Comparison of ENCODE assay signal across 8 cellular contexts in the genomic region with DNA sequence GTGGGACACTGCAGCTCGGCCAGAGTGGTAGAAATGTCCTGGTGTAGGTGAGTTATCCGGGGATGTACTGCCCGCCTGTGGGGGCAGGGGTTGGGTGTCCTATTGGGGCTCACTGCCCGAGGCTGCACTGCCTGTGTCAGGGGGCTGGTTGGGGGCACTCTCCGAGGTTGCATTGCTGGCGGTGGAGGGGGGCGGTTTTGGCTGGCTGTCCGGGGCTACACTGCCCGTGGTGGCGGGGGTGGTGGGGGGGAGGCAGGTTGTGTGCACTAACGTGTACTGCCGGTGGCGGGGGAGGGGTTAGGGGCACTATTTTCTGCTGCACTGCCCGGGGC. TPM values are rescaled to one million over a fixed set of nuclear protein-coding genes. Genes with fewer than 3 reads are reported as not detected.
A peak's percentile ranks its signal among the peaks of the same experiment; 100 is the strongest.
DNase-seq lines count a peak whose midpoint lies in the region; ATAC-seq, FAIRE-seq and TF ChIP-seq lines count a peak whose summit lies in the region.
"Not testable (repeated sequence)": the region's sequence is repeated elsewhere in the genome, so short reads cannot be mapped to it uniquely, and the experiment has no call there.
"Had no signal": no experiment of that assay in that cellular context is flagged by ENCODE, and none has a peak within 500 bp of the region (broad histone marks: within the 10 kb centered on the region; RNA-seq: fewer than 3 reads in every experiment).

No MANE protein-coding gene starts in this region.

- not testable (repeated sequence) for TF ChIP-seq EP300 in K562 (IDR thresholded peaks at IDR 0.05; ENCODE audit: low read length); HepG2 (IDR thresholded peaks at IDR 0.05; ENCODE audit: low read depth in 2 of 2, low read length in 2 of 2); HepG2 (CRISPR knock-in tag; IDR thresholded peaks at IDR 0.05; ENCODE audit: borderline replicate concordance)

- H3K27ac ChIP-seq in HUES6 (ENCODE audit: low read depth, low read length); HepG2 (ENCODE audit: extremely low read length, insufficient read depth, low read length); neuronal stem cell (replicated peaks; ENCODE audit: low read length); testis: not testable (repeated sequence)
- H3K27ac ChIP-seq in K562 (ENCODE audit: extremely low read depth, low read depth, low read length): peak overlapping the region; percentile 96

- not testable (repeated sequence) for TF ChIP-seq POLR2A in K562 (conservative IDR thresholded peaks at IDR 0.05); HepG2 (IDR thresholded peaks at IDR 0.05; ENCODE audit: insufficient read depth in 1 of 2, low read depth in 2 of 2, low read length in 2 of 2); testis (IDR thresholded peaks at IDR 0.05)

- H2AFZ ChIP-seq in K562 (ENCODE audit: low read depth, low read length); HepG2 (ENCODE audit: low read length): not testable (repeated sequence)
- H2AFZ ChIP-seq in neuronal stem cell (ENCODE audit: low read length): peak overlapping the region; percentile 71

- H3K79me2 ChIP-seq in K562 (ENCODE audit: control insufficient read depth, insufficient read depth, low read length): peaks cover 38% of the 10 kb centered on the region
- not testable (repeated sequence) for H3K79me2 ChIP-seq in HepG2 (ENCODE audit: insufficient read depth, low read length)

- H3K9ac ChIP-seq in HUES6 (ENCODE audit: low read length) (peak overlapping the region; percentile 35), K562 (ENCODE audit: insufficient read depth in 1 of 2, low read depth in 2 of 2, low read length in 2 of 2) (peak overlapping the region; percentile 94 to 98)
- not testable (repeated sequence) for H3K9ac ChIP-seq in HepG2 (ENCODE audit: insufficient read depth, low read depth, low read length); neuronal stem cell (ENCODE audit: low read depth, low read length, poor library complexity)

- peak overlapping the region; percentile 82 for H3K4me3 Mint-ChIP-seq in Caco-2 (ENCODE audit: unreplicated experiment)
- peak overlapping the region; percentile 85 for H3K4me3 Mint-ChIP-seq in nephron progenitor cell

- H2BK15ac ChIP-seq in neuronal stem cell (ENCODE audit: low read length): not testable (repeated sequence)

- H3K4ac ChIP-seq in neuronal stem cell (ENCODE audit: low read length): not testable (repeated sequence)

- H3K4me1 Mint-ChIP-seq in Caco-2 (ENCODE audit: low read depth, unreplicated experiment); nephron progenitor cell: not testable (repeated sequence)

- not testable (repeated sequence) for H3K18ac ChIP-seq in neuronal stem cell (ENCODE audit: low read length)

- H3K36me3 Mint-ChIP-seq in Caco-2 (ENCODE audit: insufficient read depth, unreplicated experiment); nephron progenitor cell (ENCODE audit: low read depth): not testable (repeated sequence)

- not testable (repeated sequence) for H4K91ac ChIP-seq in neuronal stem cell (ENCODE audit: low read depth, low read length, poor library complexity)

- H3K9me3 ChIP-seq in Caco-2; HUES6 (ENCODE audit: control insufficient read depth, insufficient read depth, low read depth, low read length); K562 (replicated peaks; ENCODE audit: control insufficient read depth, insufficient read depth, low read depth, low read length); HepG2 (ENCODE audit: low read length); neuronal stem cell (replicated peaks in 1 of 2; ENCODE audit: control insufficient read depth in 2 of 2, insufficient read depth in 1 of 2, low read depth in 1 of 2, low read length in 2 of 2); testis: not testable (repeated sequence)

- WGBS in K562 (ENCODE audit: insufficient coverage, low coverage, missing lambda C conversion rate): no CpG with 5 or more reads among the region's 14 CpGs
- 29% methylated on average over 13 of the region's 14 CpGs for WGBS in HepG2 (ENCODE audit: low lambda C conversion rate)
- WGBS in neuronal stem cell (ENCODE audit: extremely low coverage in 2 of 2, insufficient read length in 2 of 2, insufficient replicate concordance in 1 of 2), 2 donors: no CpG with 5 or more reads among the region's 14 CpGs
- WGBS in testis, 2 donors: 78% methylated on average over 10 of the region's 14 CpGs; no CpG with 5 or more reads in 1 of the 2 donors

- not testable (repeated sequence) for H4K20me1 ChIP-seq in K562 (replicated peaks; ENCODE audit: control insufficient read depth, insufficient read depth, low read length); HepG2 (ENCODE audit: insufficient read depth, low read length)

- DNase-seq in Caco-2; K562 (ENCODE audit: extremely low read depth in 1 of 4, low spot score in 3 of 4); HepG2 (ENCODE audit: low spot score); nephron progenitor cell; neuronal stem cell (ENCODE audit: low spot score); testis: not testable (repeated sequence)

- not testable (repeated sequence) for H3K4me1 ChIP-seq in Caco-2; HUES6 (ENCODE audit: control insufficient read depth, insufficient read depth, low read length); K562 (replicated peaks in 1 of 2; ENCODE audit: control insufficient read depth in 2 of 2, insufficient read depth in 2 of 2, low read length in 2 of 2); HepG2 (ENCODE audit: insufficient read depth, low read length); neuronal stem cell (ENCODE audit: control insufficient read depth in 2 of 2, insufficient read depth in 1 of 2, low read depth in 1 of 2, low read length in 2 of 2); testis

- peaks cover 14% of the 10 kb centered on the region for H3K27me3 Mint-ChIP-seq in Caco-2 (ENCODE audit: insufficient read depth, unreplicated experiment)
- H3K27me3 Mint-ChIP-seq in nephron progenitor cell (ENCODE audit: low read depth, poor library complexity): not testable (repeated sequence)

- not testable (repeated sequence) for BruUV-seq in Caco-2 (replicated peaks; lab: Mats Ljungman, UMichigan); K562 (replicated peaks; lab: Mats Ljungman, UMichigan); HepG2 (replicated peaks; lab: Mats Ljungman, UMichigan)

- POLR2A ChIA-PET in Caco-2 (lab: Charles Lee): interaction anchor here (0.7 kb wide), 1 partner anchor 1081 kb away, joined by 19 read pairs; a partner anchor contains a TSS
- POLR2A ChIA-PET in K562 (lab: Yijun Ruan, JAX): not testable (repeated sequence)
- POLR2A ChIA-PET in HepG2 (lab: Yijun Ruan, JAX): interaction anchor here (0.6 kb wide), 1 partner anchor 1081 kb away, joined by 11 read pairs; a partner anchor contains a TSS

- not testable (repeated sequence) for H2BK5ac ChIP-seq in neuronal stem cell (ENCODE audit: low read length)

- peak overlapping the region; percentile 41 for H3K4me3 ChIP-seq in Caco-2 (ENCODE audit: low read depth, low read length)
- H3K4me3 ChIP-seq in HUES6 (ENCODE audit: low read depth, low read length): peak overlapping the region; percentile 23; the same call in 1 of the 2 replicates
- H3K4me3 ChIP-seq in K562: peak overlapping the region; percentile 75
- H3K4me3 ChIP-seq in HepG2 (replicated peaks in 1 of 3; ENCODE audit: insufficient read depth in 1 of 3, low read depth in 2 of 3, low read length in 3 of 3): peak overlapping the region in 2 of 3 experiments; percentile 34 to 37; a peak in 3 of 6 replicates
- H3K4me3 ChIP-seq in neuronal stem cell (ENCODE audit: low read length in 2 of 2): peak overlapping the region in 1 of 2 donors; percentile 58
- peak overlapping the region; percentile 12 to 34 for H3K4me3 ChIP-seq in testis

- H3K4me2 ChIP-seq in K562 (ENCODE audit: insufficient read depth, low read length): peak overlapping the region; percentile 82
- H3K4me2 ChIP-seq in HepG2 (ENCODE audit: low read depth, low read length): peak overlapping the region; percentile 27; the same call in 1 of the 2 replicates
- not testable (repeated sequence) for H3K4me2 ChIP-seq in neuronal stem cell (ENCODE audit: insufficient read depth, low read length, poor library complexity, severe bottlenecking)

- not testable (repeated sequence) for TF ChIP-seq CTCF in Caco-2 (IDR thresholded peaks at IDR 0.05; ENCODE audit: insufficient read depth in 1 of 2, low read depth in 1 of 2, low read length in 1 of 2, severe bottlenecking in 1 of 2, unreplicated experiment in 1 of 2); K562 (IDR thresholded peaks at IDR 0.05 in 2 of 3, conservative IDR thresholded peaks at IDR 0.05 in 1 of 3; ENCODE audit: insufficient read depth in 2 of 3, low read depth in 1 of 3, low read length in 3 of 3); HepG2 (CRISPR knock-in tag; IDR thresholded peaks at IDR 0.05); nephron progenitor cell (IDR thresholded peaks at IDR 0.05); testis (IDR thresholded peaks at IDR 0.05)

- not testable (repeated sequence) for FAIRE-seq in K562 (lab: Jason Lieb, UNC); HepG2 (lab: Jason Lieb, UNC)

- in situ Hi-C loops in K562 (cut with MboI): loop anchor here (10.0 kb wide), 1 partner anchor 1075 kb away; no protein-coding TSS in a partner anchor
- in situ Hi-C loops in HepG2 (cut with HindIII; ENCODE audit: extremely low pct_ligation_motif_present, low pct_unique_long_range_greater_than_20kb): not testable (repeated sequence)

- H3K79me1 ChIP-seq in neuronal stem cell (ENCODE audit: low read depth, low read length): not testable (repeated sequence)

- H3K36me3 ChIP-seq in Caco-2 (ENCODE audit: control insufficient read depth, insufficient read depth, low read length); HUES6 (ENCODE audit: control insufficient read depth, insufficient read depth, low read length); K562 (ENCODE audit: control insufficient read depth, insufficient read depth, low read length); HepG2 (replicated peaks in 1 of 2; ENCODE audit: control insufficient read depth in 1 of 2, insufficient read depth in 2 of 2, low read length in 2 of 2); neuronal stem cell (replicated peaks in 1 of 2; ENCODE audit: control insufficient read depth in 2 of 2, insufficient read depth in 2 of 2, low read length in 2 of 2); testis (ENCODE audit: low read depth, missing control alignments): not testable (repeated sequence)

- intact Hi-C loops in Caco-2 (cut with micrococcal nuclease; ENCODE audit: unreplicated experiment); HepG2 (cut with micrococcal nuclease; ENCODE audit: unreplicated experiment); testis (cut with DNase I; ENCODE audit: low total_unique reads): not testable (repeated sequence)
- intact Hi-C loops in K562 (cut with micrococcal nuclease): loop anchor here (5.0 kb wide), 1 partner anchor 867 kb away; a partner anchor contains a TSS

- CTCF ChIA-PET in Caco-2 (lab: Charles Lee); K562 (lab: Yijun Ruan, JAX; ENCODE audit: low intra/inter-chr PET ratio); HepG2 (lab: Yijun Ruan, JAX; ENCODE audit: low intra/inter-chr PET ratio, low total read pairs): not testable (repeated sequence)

- not testable (repeated sequence) for H2AK5ac ChIP-seq in neuronal stem cell (ENCODE audit: low read depth, low read length)

- not testable (repeated sequence) for H4K8ac ChIP-seq in neuronal stem cell (ENCODE audit: low read depth, low read length)

- H3K9me3 Mint-ChIP-seq in Caco-2 (ENCODE audit: unreplicated experiment); nephron progenitor cell: not testable (repeated sequence)

- not testable (repeated sequence) for H3K27me3 ChIP-seq in Caco-2 (replicated peaks; ENCODE audit: control insufficient read depth, insufficient read depth, low read length); HUES6 (ENCODE audit: control insufficient read depth, insufficient read depth, low read length); K562 (ENCODE audit: control insufficient read depth in 2 of 2, insufficient read depth in 2 of 2, low read length in 2 of 2); HepG2 (ENCODE audit: control insufficient read depth in 1 of 2, insufficient read depth in 2 of 2, low read length in 2 of 2); neuronal stem cell (ENCODE audit: control insufficient read depth in 3 of 3, insufficient read depth in 3 of 3, low read depth in 1 of 3, low read length in 3 of 3); testis

- not testable (repeated sequence) for H2BK12ac ChIP-seq in neuronal stem cell (ENCODE audit: low read length)

- H3K14ac ChIP-seq in neuronal stem cell (ENCODE audit: low read length): not testable (repeated sequence)

- H2BK120ac ChIP-seq in neuronal stem cell (ENCODE audit: low read depth, low read length): not testable (repeated sequence)

- H3K23ac ChIP-seq in neuronal stem cell (ENCODE audit: low read depth, low read length, poor library complexity): not testable (repeated sequence)

- H3K9me1 ChIP-seq in K562 (ENCODE audit: control insufficient read depth, insufficient read depth, low read length): not testable (repeated sequence)

- ATAC-seq in K562: peak; percentile 28; the same call in 2 of the 3 replicates
- ATAC-seq in HepG2: not testable (repeated sequence)

- not testable (repeated sequence) for TF ChIP-seq RAD21 in K562 (CRISPR knock-in tag; conservative IDR thresholded peaks at IDR 0.05 in 1 of 2, IDR thresholded peaks at IDR 0.05 in 1 of 2); HepG2 (CRISPR knock-in tag; IDR thresholded peaks at IDR 0.05)

- H3K27ac Mint-ChIP-seq in Caco-2 (ENCODE audit: unreplicated experiment): peak overlapping the region; percentile 88
- H3K27ac Mint-ChIP-seq in nephron progenitor cell: not testable (repeated sequence)

RNA-seq across cellular contexts. Expression of a gene that starts 0.4 kb away (rescaled TPM):
- total RNA-seq in Caco-2 (2022): 7.6 and 8.0 TPM in 2 replicates
- 291 and 681 TPM in 2 replicates for total RNA-seq in K562 (2011; cell fraction: chromatin; rRNA removed; ENCODE audit: low replicate concordance)
- 162 and 205 TPM in 2 replicates for total RNA-seq in K562 (2011; cell fraction: nucleolus; rRNA removed)
- 159 and 212 TPM in 2 replicates for total RNA-seq in K562 (2011; cell fraction: nucleoplasm; rRNA removed)
- total RNA-seq in K562 (2014; rRNA removed): 21.6 and 24.1 TPM in 2 replicates
- 30.7 and 31.8 TPM in 2 replicates for total RNA-seq in K562 (2014; rRNA removed; fragmentation: Illumina TruSeq; extraction: Trizol)
- 29.6 and 29.7 TPM in 2 replicates for total RNA-seq in K562 (2015; rRNA removed; fragmentation: Illumina TruSeq; extraction: Trizol)
- 20.9 and 23.4 TPM in 2 replicates for total RNA-seq in K562 (2021)
- 3.7 and 6.8 TPM in 2 replicates for polyA plus RNA-seq in K562 (2011; rRNA removed)
- polyA plus RNA-seq in K562 (2011; cell fraction: cytosol; rRNA removed): 0.97 and 1.3 TPM in 2 replicates
- polyA plus RNA-seq in K562 (2011; cell fraction: nucleus; rRNA removed): 25.6 and 77.8 TPM in 2 replicates
- polyA plus RNA-seq in K562 (2012): 6.3 and 13.8 TPM in 2 replicates
- 11.7 and 12.2 TPM in 2 replicates for polyA plus RNA-seq in K562 (2014; fragmentation: Illumina TruSeq; extraction: Trizol)
- polyA plus RNA-seq in K562 (2014; fragmentation: Nextera tagmentation; extraction: Ambion mirVana): 1 to 10 TPM in 1 of 2 experiments, under 1 TPM in 1; 0.22 to 1.7 TPM
- 12.1 and 16.9 TPM in 2 replicates for polyA plus RNA-seq in K562 (2014; rRNA removed)
- polyA minus RNA-seq in K562 (2011; rRNA and poly(A)+ RNA removed): 40.8 and 66.9 TPM in 2 replicates
- 9.1 and 13.0 TPM in 2 replicates for polyA minus RNA-seq in K562 (2011; cell fraction: cytosol; rRNA and poly(A)+ RNA removed)
- polyA minus RNA-seq in K562 (2011; cell fraction: nucleus; rRNA and poly(A)+ RNA removed): 108 and 155 TPM in 2 replicates
- total RNA-seq in HepG2 (2016; rRNA removed; fragmentation: Illumina TruSeq; extraction: Trizol): 0.48 and 1.9 TPM in 2 replicates
- 1.1 and 1.8 TPM in 2 replicates for total RNA-seq in HepG2 (2016; cell fraction: cytosol; rRNA removed; fragmentation: Illumina TruSeq; extraction: Trizol; ENCODE audit: low read depth)
- 0.79 and 1.6 TPM in 2 replicates for total RNA-seq in HepG2 (2016; cell fraction: insoluble cytoplasmic fraction; rRNA removed; fragmentation: Illumina TruSeq; extraction: Trizol)
- total RNA-seq in HepG2 (2016; cell fraction: membrane; rRNA removed; fragmentation: Illumina TruSeq; extraction: Trizol): 1.00 and 1.3 TPM in 2 replicates
- 4.4 and 6.0 TPM in 2 replicates for total RNA-seq in HepG2 (2016; cell fraction: nucleus; rRNA removed; fragmentation: Illumina TruSeq; extraction: Trizol)
- polyA plus RNA-seq in HepG2 (2011; rRNA removed): 0.38 and 0.42 TPM in 2 replicates
- polyA plus RNA-seq in HepG2 (2011; cell fraction: cytosol; rRNA removed): 0.04 and 0.06 TPM in 2 replicates
- polyA plus RNA-seq in HepG2 (2011; cell fraction: nucleus; rRNA removed): 3.4 and 3.5 TPM in 2 replicates
- 0.85 and 0.88 TPM in 2 replicates for polyA plus RNA-seq in HepG2 (2012)
- polyA plus RNA-seq in HepG2 (2016; cell fraction: cytosol; fragmentation: Illumina TruSeq; extraction: Trizol; ENCODE audit: low read depth): not detected in 2 replicates
- 0.17 TPM in 1 of 2 replicates, not detected in the other for polyA plus RNA-seq in HepG2 (2016; cell fraction: insoluble cytoplasmic fraction; fragmentation: Illumina TruSeq; extraction: Trizol; ENCODE audit: low read depth)
- not detected in 2 replicates for polyA plus RNA-seq in HepG2 (2016; cell fraction: membrane; fragmentation: Illumina TruSeq; extraction: Trizol; ENCODE audit: low read depth)
- 2.0 and 2.1 TPM in 2 replicates for polyA plus RNA-seq in HepG2 (2016; cell fraction: nucleus; fragmentation: Illumina TruSeq; extraction: Trizol; ENCODE audit: insufficient read depth, low read depth)
- 0.37 and 2.6 TPM in 2 replicates for polyA minus RNA-seq in HepG2 (2011; rRNA and poly(A)+ RNA removed; ENCODE audit: low replicate concordance)
- polyA minus RNA-seq in HepG2 (2011; cell fraction: cytosol; rRNA and poly(A)+ RNA removed): 0.18 and 1.3 TPM in 2 replicates
- 11.3 and 15.5 TPM in 2 replicates for polyA minus RNA-seq in HepG2 (2011; cell fraction: nucleus; rRNA and poly(A)+ RNA removed)
- 0.04 TPM for polyA plus RNA-seq in neuronal stem cell (2013, experiment 1 of 2)
- polyA plus RNA-seq in neuronal stem cell (2013, experiment 2 of 2): 0.04 TPM
- 100 to 1,000 TPM in 1 of 2 donors, 10 to 100 TPM in 1; 67.6 to 127 TPM for total RNA-seq in testis
- polyA plus RNA-seq in testis (ENCODE audit: insufficient read depth, low read depth, low replicate concordance): 6.5 TPM
- polyA plus RNA-seq: BJ had no signal
